ENCODE assay signal across 8 cellular contexts in genomic region chr13:43878897-43879322, GRCh38. TPM values are rescaled to one million over a fixed set of nuclear protein-coding genes. Genes with fewer than 3 reads are reported as not detected.
A peak's percentile ranks its signal among the peaks of the same experiment; 100 is the strongest.
DNase-seq lines count a peak whose midpoint lies in the region; ATAC-seq and TF ChIP-seq lines count a peak whose summit lies in the region.

No MANE protein-coding gene starts in this region.

- H3K27me3 Mint-ChIP-seq in activated CD8-positive, alpha-beta T cell treated with anti-CD3 and anti-CD28 coated beads for 36 hours: peaks cover 21% of the 10 kb centered on the region

- H3K27ac ChIP-seq in KMS-11: peak overlapping the region; percentile 77
- peak overlapping the region; percentile 96 to 99 for H3K27ac ChIP-seq in tibial artery

- peak overlapping the region; percentile 71 for H3K4me2 ChIP-seq in KMS-11

- H3K4me3 ChIP-seq in KMS-11 (IDR thresholded peaks at IDR 0.05; ENCODE audit: insufficient read depth, low read depth, low read length) (no peak overlapping the region), tibial artery (peak overlapping the region; percentile 86 to 94)

- H3K4me3 Mint-ChIP-seq in activated CD8-positive, alpha-beta T cell treated with anti-CD3 and anti-CD28 coated beads for 36 hours: peak overlapping the region; percentile 82

- TF ChIP-seq CTCF in KMS-11 (conservative IDR thresholded peaks at IDR 0.05; ENCODE audit: low read depth, low read length): no peak
- no peak for TF ChIP-seq CTCF in activated CD8-positive, alpha-beta T cell treated with anti-CD3 and anti-CD28 coated beads for 36 hours (IDR thresholded peaks at IDR 0.05)
- no peak for TF ChIP-seq CTCF in tibial artery (IDR thresholded peaks at IDR 0.05)

- H3K9ac ChIP-seq in KMS-11: peak overlapping the region; percentile 92

- peak overlapping the region; percentile 66 for H2AFZ ChIP-seq in KMS-11 (ENCODE audit: low read depth)

- CTCF ChIA-PET in activated CD8-positive, alpha-beta T cell treated with anti-CD3 and anti-CD28 coated beads for 36 hours (lab: Charles Lee): interaction anchor here (1.2 kb wide), 1 partner anchor 26 kb away, joined by 6 read pairs; no protein-coding TSS in a partner anchor

- H3K79me2 ChIP-seq in KMS-11 (ENCODE audit: insufficient read depth, low read depth): no peaks in the 10 kb centered on the region

- peaks cover 28% of the 10 kb centered on the region for H3K4me1 Mint-ChIP-seq in activated CD8-positive, alpha-beta T cell treated with anti-CD3 and anti-CD28 coated beads for 36 hours (ENCODE audit: low read depth)

- H3K36me3 Mint-ChIP-seq in activated CD8-positive, alpha-beta T cell treated with anti-CD3 and anti-CD28 coated beads for 36 hours (ENCODE audit: low read depth): no peaks in the 10 kb centered on the region

- no peaks in the 10 kb centered on the region for H3K9me3 ChIP-seq in tibial artery

- H4K20me1 ChIP-seq in KMS-11 (ENCODE audit: insufficient read depth): no peaks in the 10 kb centered on the region

- POLR2A ChIA-PET in activated CD8-positive, alpha-beta T cell treated with anti-CD3 and anti-CD28 coated beads for 36 hours (lab: Charles Lee): interaction anchor here (1.0 kb wide), 1 partner anchor 13 kb away, joined by 3 read pairs; no protein-coding TSS in a partner anchor

- H3K27me3 ChIP-seq in KMS-11 (ENCODE audit: insufficient read depth, low read depth) (no peaks in the 10 kb centered on the region), tibial artery (no peaks in the 10 kb centered on the region)

- DNase-seq in NCI-H1417 (lab: John Stamatoyannopoulos, UW) (peak in 2 of 3 experiments; percentile 45 to 78), NCI-H1417 treated with DMSO at 0.1 percent for 48 hours (lab: John Stamatoyannopoulos, UW) (no peak), fibroblast of peridontal ligament (ENCODE audit: extremely low read depth) (peak; percentile 69), myocyte (ENCODE audit: low read depth) (peak; percentile 90), tibial artery (peak; percentile 80 to 86)
- DNase-seq in activated CD8-positive, alpha-beta T cell treated with anti-CD3 and anti-CD28 coated beads for 36 hours: peak; percentile 56

- H3K36me3 ChIP-seq in KMS-11 (ENCODE audit: insufficient read depth) (no peaks in the 10 kb centered on the region), tibial artery (no peaks in the 10 kb centered on the region)

- H3K4me1 ChIP-seq in KMS-11 (ENCODE audit: low read depth, poor library complexity, severe bottlenecking) (peaks cover 36% of the 10 kb centered on the region), tibial artery (peaks cover 0 to 13% (median 4%) of the 10 kb centered on the region in 4 donors)

- intact Hi-C loops in activated CD8-positive, alpha-beta T cell treated with anti-CD3 and anti-CD28 coated beads for 36 hours (cut with micrococcal nuclease): loop anchor here (10.0 kb wide), 1 partner anchor 904 kb away; no protein-coding TSS in a partner anchor
- intact Hi-C loops in tibial artery (cut with DNase I; ENCODE audit: low total_unique reads): no loop called here

- peak overlapping the region; percentile 88 for H3K27ac Mint-ChIP-seq in activated CD8-positive, alpha-beta T cell treated with anti-CD3 and anti-CD28 coated beads for 36 hours

- ATAC-seq in GM21717 (IDR thresholded peaks at IDR 0.05; ENCODE audit: unreplicated experiment): peak; percentile 19
- ATAC-seq in activated CD8-positive, alpha-beta T cell treated with anti-CD3 and anti-CD28 coated beads for 36 hours: peak; percentile 40

- no peaks in the 10 kb centered on the region for H3K9me3 Mint-ChIP-seq in activated CD8-positive, alpha-beta T cell treated with anti-CD3 and anti-CD28 coated beads for 36 hours

RNA-seq across cellular contexts. Expression of gene CCDC122, which starts 0.6 kb away (rescaled TPM):
- total RNA-seq in activated CD8-positive, alpha-beta T cell treated with anti-CD3 and anti-CD28 coated beads for 36 hours: 1 to 10 TPM; 1.6 to 2.1 TPM
- 5.2 and 7.7 TPM in 2 replicates for total RNA-seq in myocyte
- polyA plus RNA-seq in myocyte (2012): 3.3 TPM

RNA-seq across cellular contexts. Expression of gene LACC1, which starts 0.8 kb away (rescaled TPM):
- 1 to 10 TPM; 1.2 TPM for total RNA-seq in activated CD8-positive, alpha-beta T cell treated with anti-CD3 and anti-CD28 coated beads for 36 hours
- 4.8 and 8.8 TPM in 2 replicates for total RNA-seq in myocyte
- 2.3 TPM for polyA plus RNA-seq in myocyte (2012)
